ENCODE assay signal across 21 cellular contexts in the genomic region with DNA sequence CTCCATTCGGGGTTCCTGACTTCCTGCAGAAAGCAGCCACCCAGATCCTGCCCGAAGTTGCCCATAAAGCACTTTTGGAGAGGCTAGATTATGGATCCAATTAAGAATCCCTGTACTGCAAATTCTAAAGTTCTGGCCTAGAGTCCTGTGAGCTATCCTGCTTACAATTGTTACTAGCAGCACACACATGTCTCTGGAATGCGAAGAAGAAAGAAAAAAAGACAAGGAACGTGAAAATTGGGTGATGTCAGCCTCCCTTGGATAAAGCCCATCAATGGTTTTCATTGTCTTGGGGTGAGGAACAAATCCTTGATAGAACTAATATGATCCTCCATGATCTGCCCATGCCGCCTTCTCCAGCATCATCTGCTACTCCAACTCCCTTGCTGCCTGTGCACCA.
"Had no signal": no experiment of that assay in that cellular context is flagged by ENCODE, and none has a peak within 500 bp of the region (broad histone marks: within the 10 kb centered on the region; RNA-seq: fewer than 3 reads in every experiment).

No MANE protein-coding gene starts in this region.

- DNase-seq: activated CD4-positive, alpha-beta T cell treated with anti-CD3 and anti-CD28 coated beads for 36 hours; activated CD8-positive, alpha-beta T cell treated with anti-CD3 and anti-CD28 coated beads for 36 hours; activated gamma-delta T cell treated with Interleukin-2 at 50 U/mL for 16 hours; activated T-cell treated with anti-CD3 and anti-CD28 coated beads, Interleukin-2, amount 50 U/mL, for 48 hours; amniotic stem cell; central memory CD4-positive, alpha-beta T cell; colonic mucosa; kidney; left ventricle myocardium inferior; naive thymus-derived CD8-positive, alpha-beta T cell; retina; stimulated activated CD4-positive, alpha-beta T cell treated with anti-CD3 and anti-CD28 coated beads, Interleukin-2, amount 100 ng/mL, for 48 hours; T-helper 1 cell; tibial artery; WERI-Rb-1 had no signal

- H3K27ac ChIP-seq: colonic mucosa, hepatocyte, left ventricle myocardium inferior, tibial artery, vagina, WERI-Rb-1 had no signal

- H3K36me3 ChIP-seq: colonic mucosa, left ventricle myocardium inferior, tibial artery, vagina had no signal

- H3K27me3 Mint-ChIP-seq: activated CD4-positive, alpha-beta T cell treated with anti-CD3 and anti-CD28 coated beads for 36 hours; activated CD8-positive, alpha-beta T cell treated with anti-CD3 and anti-CD28 coated beads for 36 hours; activated naive CD8-positive, alpha-beta T cell; brain; memory B cell; stimulated activated memory B cell treated with anti-CD40 and anti-IgM and Interleukin-4, amounts not matched to agents 10 μg/mL and 1 μg/mL and 100 μg/mL, for 72 hours had no signal

- H3K4me1 ChIP-seq: colonic mucosa, left ventricle myocardium inferior, tibial artery, vagina had no signal

- H2AFZ ChIP-seq: hepatocyte had no signal

- H3K36me3 Mint-ChIP-seq: activated naive CD8-positive, alpha-beta T cell; memory B cell; stimulated activated memory B cell treated with anti-CD40 and anti-IgM and Interleukin-4, amounts not matched to agents 10 μg/mL and 1 μg/mL and 100 μg/mL, for 72 hours had no signal

- ATAC-seq: activated CD4-positive, alpha-beta T cell treated with anti-CD3 and anti-CD28 coated beads for 36 hours; activated CD8-positive, alpha-beta T cell treated with anti-CD3 and anti-CD28 coated beads for 36 hours; naive thymus-derived CD8-positive, alpha-beta T cell; stimulated activated memory B cell treated with anti-CD40 and anti-IgM and Interleukin-4, amounts not matched to agents 10 μg/mL and 1 μg/mL and 100 μg/mL, for 72 hours had no signal

- H3K4me2 ChIP-seq: hepatocyte had no signal

- H3K4me1 Mint-ChIP-seq: activated CD4-positive, alpha-beta T cell treated with anti-CD3 and anti-CD28 coated beads for 36 hours; memory B cell; naive thymus-derived CD8-positive, alpha-beta T cell; stimulated activated memory B cell treated with anti-CD40 and anti-IgM and Interleukin-4, amounts not matched to agents 10 μg/mL and 1 μg/mL and 100 μg/mL, for 72 hours had no signal

- H3K27me3 ChIP-seq: colonic mucosa, hepatocyte, tibial artery, vagina had no signal

- H3K79me2 ChIP-seq: hepatocyte had no signal

- H3K9me3 ChIP-seq: colonic mucosa, tibial artery, vagina had no signal

- H3K4me3 Mint-ChIP-seq: activated CD4-positive, alpha-beta T cell treated with anti-CD3 and anti-CD28 coated beads for 36 hours; activated CD8-positive, alpha-beta T cell treated with anti-CD3 and anti-CD28 coated beads for 36 hours; activated naive CD8-positive, alpha-beta T cell; memory B cell; naive thymus-derived CD8-positive, alpha-beta T cell; stimulated activated memory B cell treated with anti-CD40 and anti-IgM and Interleukin-4, amounts not matched to agents 10 μg/mL and 1 μg/mL and 100 μg/mL, for 72 hours had no signal

- H3K27ac Mint-ChIP-seq: activated CD4-positive, alpha-beta T cell treated with anti-CD3 and anti-CD28 coated beads for 36 hours; activated CD8-positive, alpha-beta T cell treated with anti-CD3 and anti-CD28 coated beads for 36 hours; activated naive CD8-positive, alpha-beta T cell; memory B cell; naive thymus-derived CD8-positive, alpha-beta T cell; stimulated activated memory B cell treated with anti-CD40 and anti-IgM and Interleukin-4, amounts not matched to agents 10 μg/mL and 1 μg/mL and 100 μg/mL, for 72 hours had no signal

- H3K4me3 ChIP-seq: colonic mucosa, hepatocyte, left ventricle myocardium inferior, tibial artery, vagina had no signal

- FAIRE-seq: kidney had no signal
